30 cellular contexts compared by ENCODE assay signal in genomic region chr15:80607288-80607980, GRCh38.
A peak's percentile ranks its signal among the peaks of the same experiment; 100 is the strongest.
DNase-seq lines count a peak whose midpoint lies in the region; ATAC-seq and TF ChIP-seq lines count a peak whose summit lies in the region.
"Had no signal": no experiment of that assay in that cellular context is flagged by ENCODE, and none has a peak within 500 bp of the region (broad histone marks: within the 10 kb centered on the region; RNA-seq: fewer than 3 reads in every experiment).

No MANE protein-coding gene starts in this region.

- H3K4me2 ChIP-seq in IMR-90 (ENCODE audit: low read depth, low read length): no peak overlapping the region
- H3K4me2 ChIP-seq: BLaER1, smooth muscle cell had no signal

- H3K27ac ChIP-seq in IMR-90 (ENCODE audit: insufficient read depth, low read length) (no peak overlapping the region), right cardiac atrium (ENCODE audit: low read length) (no peak overlapping the region), spleen (peak overlapping the region in 6 of 8 donors; percentile 22 to 58 (median 42))
- H3K27ac ChIP-seq: BLaER1, HL-60, WERI-Rb-1 had no signal

- H4K91ac ChIP-seq in IMR-90 (ENCODE audit: insufficient read depth, low read depth, low read length): peak overlapping the region; percentile 32; the same call in 1 of the 2 replicates

- no CpG with 5 or more reads among the region's 4 CpGs for WGBS in IMR-90 (ENCODE audit: extremely low coverage in 2 of 2, insufficient read length in 1 of 2), 2 experiments
- 45% methylated on average over 4 of the region's 4 CpGs for WGBS in right cardiac atrium
- WGBS in spleen, 5 donors: 65 to 80% (median 72%) methylated on average over 4 of the region's 4 CpGs

- no peak overlapping the region for H3K56ac ChIP-seq in IMR-90 (ENCODE audit: extremely low read depth, insufficient read depth, low read length)

- BruUV-seq in IMR-90 (replicated peaks; lab: Mats Ljungman, UMichigan): no TSS peak

- peak overlapping the region; percentile 26; the same call in 1 of the 3 replicates for H2BK15ac ChIP-seq in IMR-90 (ENCODE audit: low read depth, low read length)

- H3K79me1 ChIP-seq in IMR-90 (ENCODE audit: low read depth in 1 of 2, low read length in 2 of 2): no peaks in the 10 kb centered on the region

- H3K14ac ChIP-seq in IMR-90 (replicated peaks; ENCODE audit: low read depth, low read length): peak overlapping the region; percentile 78

- no peak overlapping the region for H2BK5ac ChIP-seq in IMR-90 (ENCODE audit: low read depth, low read length, poor library complexity, severe bottlenecking)

- no peak overlapping the region for H3K23ac ChIP-seq in IMR-90 (ENCODE audit: low read depth, low read length)

- H4K5ac ChIP-seq in IMR-90 (ENCODE audit: low read depth, low read length): no peak overlapping the region

- POLR2A ChIA-PET in IMR-90 (lab: Charles Lee; ENCODE audit: unreplicated experiment): interaction anchor here (0.6 kb wide), 1 partner anchor 393 kb away, joined by 3 read pairs; no protein-coding TSS in a partner anchor

- H4K20me1 ChIP-seq in IMR-90 (ENCODE audit: insufficient read depth, low read length): no peaks in the 10 kb centered on the region
- H4K20me1 ChIP-seq: BLaER1 had no signal

- H4K8ac ChIP-seq in IMR-90 (ENCODE audit: low read depth in 2 of 2, low read length in 2 of 2): peak overlapping the region in 1 of 2 experiments; percentile 40; a peak in 1 of 4 replicates

- H3K9me1 ChIP-seq in IMR-90 (ENCODE audit: insufficient read depth, low read length): no peaks in the 10 kb centered on the region

- TF ChIP-seq POLR2A in IMR-90 (IDR thresholded peaks at IDR 0.05; ENCODE audit: low read depth, low read length) (no peak), spleen (IDR thresholded peaks at IDR 0.05) (no peak)

- H3K27me3 ChIP-seq in IMR-90 (ENCODE audit: control insufficient read depth, insufficient read depth, low read length) (no peaks in the 10 kb centered on the region), right cardiac atrium (ENCODE audit: control insufficient read depth, insufficient read depth) (no peaks in the 10 kb centered on the region), spleen (replicated peaks in 1 of 7) (peaks cover 0 to 16% (median 0%) of the 10 kb centered on the region in 7 donors)
- H3K27me3 ChIP-seq: BLaER1, uterus had no signal

- peak overlapping the region; percentile 33; the same call in 1 of the 2 replicates for H3K18ac ChIP-seq in IMR-90 (ENCODE audit: low read depth, low read length)

- H3K4me3 ChIP-seq in IMR-90 (ENCODE audit: insufficient read depth, low read depth, low read length) (no peak overlapping the region), right cardiac atrium (ENCODE audit: low read length) (no peak overlapping the region), spleen (no peak overlapping the region)
- H3K4me3 ChIP-seq: BLaER1, esophagus squamous epithelium, GM12878, heart right ventricle, mucosa of descending colon, smooth muscle cell, uterus had no signal

- dilution Hi-C loops in IMR-90 (cut with HindIII; ENCODE audit: low sequenced_read_pairs, unreplicated experiment): no loop called here

- H2AFZ ChIP-seq in IMR-90 (replicated peaks; ENCODE audit: low read length, poor library complexity): no peak overlapping the region

- H3K36me3 ChIP-seq in IMR-90 (ENCODE audit: control insufficient read depth, insufficient read depth, low read length) (no peaks in the 10 kb centered on the region), spleen (no peaks in the 10 kb centered on the region)
- H3K36me3 ChIP-seq: BLaER1, esophagus squamous epithelium, heart right ventricle, uterus, WERI-Rb-1 had no signal

- ATAC-seq in IMR-90 (ENCODE audit: low read depth) (no peak), right cardiac atrium (peak; percentile 48 to 76), HG03378 (IDR thresholded peaks at IDR 0.05; ENCODE audit: unreplicated experiment) (no peak), GM19467 (IDR thresholded peaks at IDR 0.05; ENCODE audit: unreplicated experiment) (no peak), HG02970 (IDR thresholded peaks at IDR 0.05; ENCODE audit: low FRiP score, unreplicated experiment) (no peak)
- ATAC-seq: activated T-cell treated with anti-CD3 and anti-CD28 coated beads, Interleukin-2, amount 50 U/mL, for 72 hours; GM12878; mucosa of descending colon; natural killer cell treated with Interleukin-12 subunit alpha and Interleukin-12 subunit beta and Interleukin-15 and Interleukin-18, amount 100 ng/mL, for 72 hours; Panc1; stimulated activated naive CD8-positive, alpha-beta T cell treated with anti-CD3 and anti-CD28 coated beads, Interleukin-15, Interleukin-2, amounts not matched to agents 100 U/mL and 50 U/mL, for 24 hours had no signal

- H3K4ac ChIP-seq in IMR-90 (ENCODE audit: low read depth, low read length): peak overlapping the region; percentile 64; the same call in 1 of the 2 replicates

- TF ChIP-seq CTCF in IMR-90 (conservative IDR thresholded peaks at IDR 0.05; ENCODE audit: low read depth, low read length) (no peak), spleen (IDR thresholded peaks at IDR 0.05 in 8 of 11, conservative IDR thresholded peaks at IDR 0.05 in 3 of 11) (no peak)

- in situ Hi-C loops in IMR-90 (cut with MboI; ENCODE audit: low sequenced_read_pairs): no loop called here

- CTCF ChIA-PET in IMR-90 (lab: Yijun Ruan, JAX): no interaction called here

- H2AK5ac ChIP-seq in IMR-90 (ENCODE audit: low read depth, low read length): 0 out of 2 replicates have a peak overlapping the region, but pooled peaks have one; percentile 4

- H3K4me1 ChIP-seq in IMR-90 (ENCODE audit: control insufficient read depth, insufficient read depth, low read length) (peaks cover 13% of the 10 kb centered on the region; the same call in 1 of the 2 replicates), right cardiac atrium (ENCODE audit: control insufficient read depth, insufficient read depth, low read length) (no peaks in the 10 kb centered on the region), spleen (peaks cover 0 to 15% (median 0%) of the 10 kb centered on the region in 6 donors)
- H3K4me1 ChIP-seq: BLaER1, uterus had no signal

- DNase-seq in AG20443 (ENCODE audit: low spot score) (peak; percentile 29), IMR-90 (no peak), right cardiac atrium (no peak), spleen (no peak)
- DNase-seq: activated CD4-positive, alpha-beta T cell treated with anti-CD3 and anti-CD28 coated beads, Interleukin-2, amount 10 ng/mL, durations not matched to agents 7 days and 5 days; activated T-cell treated with anti-CD3 and anti-CD28 coated beads, Interleukin-2, amount 50 U/mL, for 72 hours; dermis blood vessel endothelial cell; endodermal cell; esophagus squamous epithelium; foreskin melanocyte; heart right ventricle; kidney; mucosa of descending colon; NCI-H1417; NCI-H2107; NCI-H345; stimulated activated CD4-positive, alpha-beta T cell treated with anti-CD3 and anti-CD28 coated beads, Interleukin-2, amount 100 ng/mL, for 24 hours; stimulated activated naive CD8-positive, alpha-beta T cell treated with anti-CD3 and anti-CD28 coated beads, Interleukin-15, Interleukin-2, amounts not matched to agents 100 U/mL and 50 U/mL, for 24 hours; T-helper 9 cell; uterus; WERI-Rb-1 had no signal

- H2AK9ac ChIP-seq in IMR-90 (replicated peaks; ENCODE audit: low read depth, low read length, poor library complexity): no peak overlapping the region

- intact Hi-C loops in IMR-90 (cut with micrococcal nuclease) (no loop called here), right cardiac atrium (cut with DNase I) (no loop called here), spleen (cut with DNase I; ENCODE audit: low total_unique reads) (no loop called here)

- peak overlapping the region; percentile 42; the same call in 1 of the 2 replicates for H2BK20ac ChIP-seq in IMR-90 (ENCODE audit: low read depth, low read length)

- H2BK120ac ChIP-seq in IMR-90 (ENCODE audit: low read depth, low read length): peak overlapping the region; percentile 11; the same call in 1 of the 2 replicates

- no peak for TF ChIP-seq RAD21 in IMR-90 (IDR thresholded peaks at IDR 0.05; ENCODE audit: low read length)

- H3K9me3 ChIP-seq in IMR-90 (ENCODE audit: control insufficient read depth, insufficient read depth, low read length) (no peaks in the 10 kb centered on the region), right cardiac atrium (ENCODE audit: control insufficient read depth, low read length) (no peaks in the 10 kb centered on the region), spleen (no peaks in the 10 kb centered on the region)
- H3K9me3 ChIP-seq: BLaER1, esophagus squamous epithelium, heart right ventricle, mucosa of descending colon, uterus had no signal

- H3K9ac ChIP-seq in IMR-90 (ENCODE audit: low read depth, low read length): no peak overlapping the region
- H3K9ac ChIP-seq: BLaER1 had no signal

TF ChIP-seq in IMR-90, 13 proteins besides CTCF, POLR2A, EP300 and RAD21:
- no peak for TF ChIP-seq FOS (IDR thresholded peaks at IDR 0.05; ENCODE audit: low read depth, low read length)
- TF ChIP-seq ELK1 (IDR thresholded peaks at IDR 0.05; ENCODE audit: borderline replicate concordance, low read depth, low read length): no peak
- TF ChIP-seq BHLHE40 (IDR thresholded peaks at IDR 0.05; ENCODE audit: low read depth, low read length): no peak
- TF ChIP-seq SMC3 (IDR thresholded peaks at IDR 0.05; ENCODE audit: low read depth, low read length): no peak

Comparison
In these comparisons a context has a peak if more than half of its experiments do, and no peak if none do; other contexts are left out.
1. ATAC-seq: peak in right cardiac atrium (2 of 2); none in IMR-90 (single experiment), HG03378 (single experiment), GM19467 (single experiment) and HG02970 (single experiment).
2. H3K27ac ChIP-seq: peak in spleen (6 of 8); none in IMR-90 (single experiment) and right cardiac atrium (single experiment).